Comparison of ENCODE assay signal across 1 cellular context in genomic region chr19:15218501-15218900, GRCh38.
TF ChIP-seq lines count a peak whose summit lies in the region.

No MANE protein-coding gene starts in this region.

TF ChIP-seq in K562, 482 proteins besides CTCF, POLR2A, EP300 and RAD21:
- TF ChIP-seq PKNOX1 (IDR thresholded peaks at IDR 0.05), result peak; percentile 44; the same call in 1 of the 2 replicates
- TF ChIP-seq ZBTB49 (CRISPR knock-in tag; IDR thresholded peaks at IDR 0.05; ENCODE audit: borderline replicate concordance), result no peak
- peak; percentile 73 for TF ChIP-seq CBFA2T3 (IDR thresholded peaks at IDR 0.05)
- TF ChIP-seq MEIS2 (IDR thresholded peaks at IDR 0.05; ENCODE audit: partially characterized antibody), result peak; percentile 19
- TF ChIP-seq ZNF57 (CRISPR knock-in tag; IDR thresholded peaks at IDR 0.05), result no peak
- TF ChIP-seq TAL1 (IDR thresholded peaks at IDR 0.05), result peak; percentile 40; the same call in 1 of the 2 replicates
- TF ChIP-seq TEAD4 (IDR thresholded peaks at IDR 0.05; ENCODE audit: low read length), result peak; percentile 33; the same call in 1 of the 2 replicates
- TF ChIP-seq TEAD4 (CRISPR knock-in tag; IDR thresholded peaks at IDR 0.05; ENCODE audit: borderline replicate concordance), result no peak
- 0 out of 2 replicates have a peak, but pooled peaks have one; percentile 15 for TF ChIP-seq NFIC (IDR thresholded peaks at IDR 0.05)
- peak; percentile 42 for TF ChIP-seq CBFA2T2 (conservative IDR thresholded peaks at IDR 0.05)
- TF ChIP-seq, protein P1, sequence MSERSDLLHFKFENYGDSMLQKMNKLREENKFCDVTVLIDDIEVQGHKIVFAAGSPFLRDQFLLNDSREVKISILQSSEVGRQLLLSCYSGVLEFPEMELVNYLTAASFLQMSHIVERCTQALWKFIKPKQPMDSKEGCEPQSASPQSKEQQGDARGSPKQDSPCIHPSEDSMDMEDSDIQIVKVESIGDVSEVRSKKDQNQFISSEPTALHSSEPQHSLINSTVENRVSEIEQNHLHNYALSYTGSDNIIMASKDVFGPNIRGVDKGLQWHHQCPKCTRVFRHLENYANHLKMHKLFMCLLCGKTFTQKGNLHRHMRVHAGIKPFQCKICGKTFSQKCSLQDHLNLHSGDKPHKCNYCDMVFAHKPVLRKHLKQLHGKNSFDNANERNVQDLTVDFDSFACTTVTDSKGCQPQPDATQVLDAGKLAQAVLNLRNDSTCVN (CRISPR knock-in tag; IDR thresholded peaks at IDR 0.05), result no peak
- no peak for TF ChIP-seq KLF1 (tag; IDR thresholded peaks at IDR 0.05)
- no peak for TF ChIP-seq NFE2L1 (tag; IDR thresholded peaks at IDR 0.05; ENCODE audit: borderline replicate concordance, low read depth)
- 0 out of 2 replicates have a peak, but pooled peaks have one; percentile 28 for TF ChIP-seq ARID1B (IDR thresholded peaks at IDR 0.05)
- TF ChIP-seq NRF1 (conservative IDR thresholded peaks at IDR 0.05 in 1 of 2, IDR thresholded peaks at IDR 0.05 in 1 of 2), result peak; percentile 58 to 62
- no peak for TF ChIP-seq CEBPG (CRISPR knock-in tag; IDR thresholded peaks at IDR 0.05)
- peak in 1 of 2 experiments; percentile 9; a peak in 1 of 4 replicates for TF ChIP-seq CEBPG (tag; conservative IDR thresholded peaks at IDR 0.05 in 1 of 2, IDR thresholded peaks at IDR 0.05 in 1 of 2)
- 0 out of 2 replicates have a peak, but pooled peaks have one; percentile 20 for TF ChIP-seq TFAP4 (CRISPR knock-in tag; IDR thresholded peaks at IDR 0.05; ENCODE audit: borderline replicate concordance)
- TF ChIP-seq DIDO1 (tag; IDR thresholded peaks at IDR 0.05; ENCODE audit: low read depth), result no peak
- no peak for TF ChIP-seq HSF4 (CRISPR knock-in tag; IDR thresholded peaks at IDR 0.05; ENCODE audit: borderline replicate concordance)
- TF ChIP-seq, protein P2, sequence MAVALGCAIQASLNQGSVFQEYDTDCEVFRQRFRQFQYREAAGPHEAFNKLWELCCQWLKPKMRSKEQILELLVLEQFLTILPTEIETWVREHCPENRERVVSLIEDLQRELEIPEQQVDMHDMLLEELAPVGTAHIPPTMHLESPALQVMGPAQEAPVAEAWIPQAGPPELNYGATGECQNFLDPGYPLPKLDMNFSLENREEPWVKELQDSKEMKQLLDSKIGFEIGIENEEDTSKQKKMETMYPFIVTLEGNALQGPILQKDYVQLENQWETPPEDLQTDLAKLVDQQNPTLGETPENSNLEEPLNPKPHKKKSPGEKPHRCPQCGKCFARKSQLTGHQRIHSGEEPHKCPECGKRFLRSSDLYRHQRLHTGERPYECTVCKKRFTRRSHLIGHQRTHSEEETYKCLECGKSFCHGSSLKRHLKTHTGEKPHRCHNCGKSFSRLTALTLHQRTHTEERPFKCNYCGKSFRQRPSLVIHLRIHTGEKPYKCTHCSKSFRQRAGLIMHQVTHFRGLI (CRISPR knock-in tag; IDR thresholded peaks at IDR 0.05), result no peak
